In genomic region chr2:175247159-175247558, GRCh38 we compare ENCODE assay signal across 22 cellular contexts.
"Had no signal": no experiment of that assay in that cellular context is flagged by ENCODE, and none has a peak within 500 bp of the region (broad histone marks: within the 10 kb centered on the region; RNA-seq: fewer than 3 reads in every experiment).

No MANE protein-coding gene starts in this region.

- ATAC-seq: activated CD8-positive, alpha-beta T cell treated with anti-CD3 and anti-CD28 coated beads for 36 hours; activated T-cell treated with anti-CD3 and anti-CD28 coated beads, Interleukin-2, amount 50 U/mL, for 72 hours; activated T-helper 17 cell treated with anti-CD3 and anti-CD28 coated beads, Interleukin-2, amount 50 U/mL, for 72 hours; K562; Panc1 had no signal

- H3K27ac ChIP-seq: SJSA1 had no signal

- H3K4me3 ChIP-seq: K562, SJSA1 had no signal

- H3K9me3 ChIP-seq: SJSA1, SK-N-SH had no signal

- H3K36me3 ChIP-seq: SJSA1 had no signal

- DNase-seq: activated CD4-positive, alpha-beta T cell treated with anti-CD3 and anti-CD28 coated beads, Interleukin-2, amount 10 ng/mL, durations not matched to agents 24 days and 14 days; activated CD4-positive, alpha-beta T cell treated with anti-CD3 and anti-CD28 coated beads, Interleukin-2, amount 50 U/mL, for 4 hours; activated CD8-positive, alpha-beta T cell treated with anti-CD3 and anti-CD28 coated beads for 36 hours; activated gamma-delta T cell; activated naive CD4-positive, alpha-beta T cell treated with Interleukin-2 at 50 U/mL for 16 hours; activated naive CD8-positive, alpha-beta T cell treated with anti-CD3 and anti-CD28 coated beads, Interleukin-2, amount 10 ng/mL, durations not matched to agents 7 days and 5 days; activated T-cell treated with anti-CD3 and anti-CD28 coated beads, Interleukin-2, amount 50 U/mL, for 1 hour; activated T-cell treated with anti-CD3 and anti-CD28 coated beads, Interleukin-2, amount 50 U/mL, for 72 hours; IMR-90; NCI-H1105 treated with DMSO at 0.1 percent for 48 hours; NCI-H1436; NCI-H1694; NCI-H1930; NCI-H2081 treated with DMSO at 0.1 percent for 48 hours; NCI-H345; NCI-H524 treated with DMSO at 0.1 percent for 48 hours; SHP77 treated with DMSO at 0.1 percent for 48 hours; SK-N-SH had no signal

- H3K4me1 ChIP-seq: SJSA1 had no signal
